11 cellular contexts compared by ENCODE assay signal in the genomic region with DNA sequence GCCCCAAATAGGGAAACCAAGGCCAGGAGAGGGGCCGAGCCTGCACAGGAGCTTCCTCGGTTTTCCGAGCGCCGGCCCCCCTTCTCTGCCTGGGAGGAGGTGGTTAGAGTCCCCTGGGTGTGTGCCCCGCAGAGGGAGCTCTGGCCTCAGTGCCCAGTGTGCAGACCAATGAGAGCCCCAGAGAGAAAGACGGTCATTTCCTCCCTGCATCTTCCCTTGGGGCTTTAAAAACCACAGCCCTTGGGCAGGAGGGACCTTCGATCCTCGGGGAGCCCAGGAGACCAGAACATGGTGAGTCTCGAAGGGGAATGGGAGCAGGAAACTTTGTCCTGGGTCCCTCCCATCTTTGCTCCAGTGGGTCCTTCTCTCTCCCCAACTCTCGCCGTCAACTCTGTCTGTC. TPM values are rescaled to one million over a fixed set of nuclear protein-coding genes. Genes with fewer than 3 reads are reported as not detected.
A peak's percentile ranks its signal among the peaks of the same experiment; 100 is the strongest.
DNase-seq lines count a peak whose midpoint lies in the region; ATAC-seq and TF ChIP-seq lines count a peak whose summit lies in the region.
"Had no signal": no experiment of that assay in that cellular context is flagged by ENCODE, and none has a peak within 500 bp of the region (broad histone marks: within the 10 kb centered on the region; RNA-seq: fewer than 3 reads in every experiment).

Gene C5AR1, plus strand, starts transcription at position 254 of the 400 bp plus-strand sequence. Its CDS starts 35 bp downstream, at position 289.

- H3K9me3 ChIP-seq in Karpas-422 (ENCODE audit: low read length) (no peaks in the 10 kb centered on the region), lung (ENCODE audit: control insufficient read depth in 2 of 2, insufficient read depth in 1 of 2, low read length in 1 of 2) (peaks cover 0 to 1% of the 10 kb centered on the region in 2 donors), testis (no peaks in the 10 kb centered on the region)

- H3K36me3 Mint-ChIP-seq in chondrocyte (ENCODE audit: low read depth), result no peaks in the 10 kb centered on the region

- no peaks in the 10 kb centered on the region for H3K79me2 ChIP-seq in Karpas-422 (ENCODE audit: low read length)

- H4K20me1 ChIP-seq in Karpas-422 (ENCODE audit: insufficient read depth, low read depth, low read length), result no peaks in the 10 kb centered on the region

- H3K9me2 ChIP-seq in Karpas-422 (replicated peaks; ENCODE audit: insufficient read depth, low read length), result no peaks in the 10 kb centered on the region

- no peaks in the 10 kb centered on the region for H3K27me3 Mint-ChIP-seq in chondrocyte (ENCODE audit: low read depth)

- no peak within 1 kb of the TSS for H2AFZ ChIP-seq in Karpas-422 (ENCODE audit: low read length)

- no peak within 1 kb of the TSS for H3K4me3 ChIP-seq in Karpas-422 (ENCODE audit: low read length)
- H3K4me3 ChIP-seq in lung, result no peak within 1 kb of the TSS
- peak within 1 kb of the TSS in 1 of 2 donors; percentile 17 for H3K4me3 ChIP-seq in testis

- TF ChIP-seq POLR2A in testis (IDR thresholded peaks at IDR 0.05), result no peak

- H3K4me3 Mint-ChIP-seq in chondrocyte (ENCODE audit: unreplicated experiment), result no peak within 1 kb of the TSS
- H3K4me3 Mint-ChIP-seq: activated CD4-positive, alpha-beta T cell treated with anti-CD3 and anti-CD28 coated beads for 36 hours; central memory CD8-positive, alpha-beta T cell had no signal

- TF ChIP-seq CTCF in chondrocyte (IDR thresholded peaks at IDR 0.05), result no peak
- TF ChIP-seq CTCF in lung (IDR thresholded peaks at IDR 0.05; ENCODE audit: control extremely low read depth, extremely low read depth), result no peak
- TF ChIP-seq CTCF in testis (IDR thresholded peaks at IDR 0.05), result no peak

- no peak within 1 kb of the TSS for H3K9ac ChIP-seq in Karpas-422 (ENCODE audit: low read length)

- peak within 1 kb of the TSS; percentile 38 for H3K4me2 ChIP-seq in Karpas-422 (ENCODE audit: low read depth, low read length, poor library complexity, severe bottlenecking)

- peak; percentile 56 for DNase-seq in Karpas-422
- DNase-seq in chondrocyte (ENCODE audit: low spot score), result no peak
- peak; percentile 45 for DNase-seq in lung (ENCODE audit: low spot score)
- peak; percentile 34 for DNase-seq in testis
- DNase-seq in AG08395 (ENCODE audit: low spot score), result no peak
- DNase-seq in ureter (ENCODE audit: low spot score), result no peak
- no peak for DNase-seq in DMS53 (lab: John Stamatoyannopoulos, UW)
- no peak for DNase-seq in NCI-H69 (lab: John Stamatoyannopoulos, UW)
- DNase-seq: activated CD4-positive, alpha-beta T cell treated with anti-CD3 and anti-CD28 coated beads for 36 hours; small intestine had no signal

- H3K27me3 ChIP-seq in Karpas-422 (ENCODE audit: low read length), result no peaks in the 10 kb centered on the region
- no peaks in the 10 kb centered on the region for H3K27me3 ChIP-seq in lung (ENCODE audit: control insufficient read depth, insufficient read depth)
- H3K27me3 ChIP-seq in testis, result no peaks in the 10 kb centered on the region

- ATAC-seq in lung (ENCODE audit: insufficient read depth, low FRiP score), result peak; percentile 43
- ATAC-seq: activated CD4-positive, alpha-beta T cell treated with anti-CD3 and anti-CD28 coated beads for 36 hours had no signal

- no peaks in the 10 kb centered on the region for H3K9me3 Mint-ChIP-seq in chondrocyte (ENCODE audit: low read depth)
- H3K9me3 Mint-ChIP-seq: central memory CD8-positive, alpha-beta T cell had no signal

- H3K4me1 ChIP-seq in Karpas-422 (ENCODE audit: low read length) (peaks cover 13% of the 10 kb centered on the region), lung (ENCODE audit: control insufficient read depth in 2 of 2, insufficient read depth in 2 of 2, low read length in 2 of 2) (peaks cover 0 to 4% of the 10 kb centered on the region in 2 donors), testis (no peaks in the 10 kb centered on the region)

- WGBS in lung, 2 donors, result 29 to 31% methylated on average over 12 of the region's 12 CpGs
- 56 to 64% methylated on average over 12 of the region's 12 CpGs for WGBS in testis, 2 donors

- intact Hi-C loops in testis (cut with DNase I; ENCODE audit: low total_unique reads), result no loop called here

- peak within 1 kb of the TSS; percentile 41 for H3K27ac Mint-ChIP-seq in chondrocyte (ENCODE audit: unreplicated experiment)
- H3K27ac Mint-ChIP-seq: activated CD4-positive, alpha-beta T cell treated with anti-CD3 and anti-CD28 coated beads for 36 hours had no signal

- H3K36me3 ChIP-seq in Karpas-422 (ENCODE audit: insufficient read depth, low read length), result no peaks in the 10 kb centered on the region
- no peaks in the 10 kb centered on the region for H3K36me3 ChIP-seq in lung (ENCODE audit: control insufficient read depth in 2 of 2, insufficient read depth in 2 of 2, low read length in 2 of 2)
- H3K36me3 ChIP-seq in testis (ENCODE audit: low read depth, missing control alignments), result no peaks in the 10 kb centered on the region

- H3K27ac ChIP-seq in Karpas-422 (ENCODE audit: low read length) (no peak within 1 kb of the TSS), lung (ENCODE audit: low read depth in 1 of 2, low read length in 1 of 2) (peak within 1 kb of the TSS in 1 of 2 donors; percentile 53), testis (peak within 1 kb of the TSS in 1 of 2 donors; percentile 32)

- peaks cover 29% of the 10 kb centered on the region for H3K4me1 Mint-ChIP-seq in chondrocyte (ENCODE audit: low read depth)

RNA-seq across cellular contexts. Expression of gene C5AR1, which starts in this region (rescaled TPM):
- 0.11 and 0.41 TPM in 2 replicates for total RNA-seq in Karpas-422 (2014; rRNA removed; shearing (Covaris generic); ENCODE audit: low replicate concordance)
- total RNA-seq in chondrocyte, result 2.9 to 4.3 TPM (median 3.7 TPM) in 3 replicates
- total RNA-seq in lung, result 10 to 100 TPM in 1 of 2 donors, 1 to 10 TPM in 1; 9.6 to 81.2 TPM
- polyA plus RNA-seq in lung, result 100 to 1,000 TPM in 1 of 2 donors, 1 to 10 TPM in 1; 9.4 to 156 TPM
- total RNA-seq in testis, result 1 to 10 TPM; 3.9 to 6.1 TPM
- 3.5 TPM for polyA plus RNA-seq in testis (ENCODE audit: insufficient read depth, low read depth, low replicate concordance)
- 5.1 TPM for total RNA-seq in ureter

Comparison
In these comparisons a context has a peak if more than half of its experiments do, and no peak if none do; other contexts are left out.
1. Peak in DNase-seq and H3K4me2 ChIP-seq in Karpas-422; RNA of the gene not detected or under 1 TPM.
2. DNase-seq: peak in lung (single experiment) and testis (single experiment); none in chondrocyte (single experiment), AG08395 (single experiment), ureter (single experiment), DMS53 (single experiment) and NCI-H69 (single experiment).